ENCODE assay signal across 12 cellular contexts in genomic region chr17:40658396-40658795, GRCh38. TPM values are rescaled to one million over a fixed set of nuclear protein-coding genes. Genes with fewer than 3 reads are reported as not detected.
"Had no signal": no experiment of that assay in that cellular context is flagged by ENCODE, and none has a peak within 500 bp of the region (broad histone marks: within the 10 kb centered on the region; RNA-seq: fewer than 3 reads in every experiment).

No MANE protein-coding gene starts in this region.

- H3K4me2 ChIP-seq: GM23338 had no signal

- DNase-seq: GM23248, GOT3, H7, H9, HCEC 1CT, HFFc6 had no signal

- H3K4me3 ChIP-seq: GM23248, GM23338, HAP-1 had no signal

- H3K9me3 Mint-ChIP-seq: GM23338, H9, HFFc6 had no signal

- H3K4me3 Mint-ChIP-seq: GM23338, H9, HFFc6 had no signal

- H3K27ac Mint-ChIP-seq: GM23338, H9, HFFc6 had no signal

- ATAC-seq: GM23338, HCT116 had no signal

- FAIRE-seq: H1, H54 had no signal

- H3K27ac ChIP-seq: GM23248 had no signal

- H3K4me1 Mint-ChIP-seq: H9 had no signal

- H3K9me3 ChIP-seq: HAP-1 had no signal

- H3K9ac ChIP-seq: GM23248 had no signal

- H3K36me3 ChIP-seq: HAP-1 had no signal

- H2AFZ ChIP-seq: GM23248, GM23338 had no signal

RNA-seq across cellular contexts. Expression of gene KRT222, which starts 6.6 kb away (rescaled TPM):
- total RNA-seq: GM23248, GM23338, HFFc6 had no signal
- polyA plus RNA-seq: GM23248, GM23338 had no signal

RNA-seq across cellular contexts. Expression of gene KRT24, which starts 45.2 kb away (rescaled TPM):
- total RNA-seq: GM23248, GM23338, H1, H4, H7, H9, HFFc6 had no signal
- polyA plus RNA-seq: GM23248, GM23338, H1 had no signal
